Comparison of ENCODE assay signal across 10 cellular contexts in the genomic region with DNA sequence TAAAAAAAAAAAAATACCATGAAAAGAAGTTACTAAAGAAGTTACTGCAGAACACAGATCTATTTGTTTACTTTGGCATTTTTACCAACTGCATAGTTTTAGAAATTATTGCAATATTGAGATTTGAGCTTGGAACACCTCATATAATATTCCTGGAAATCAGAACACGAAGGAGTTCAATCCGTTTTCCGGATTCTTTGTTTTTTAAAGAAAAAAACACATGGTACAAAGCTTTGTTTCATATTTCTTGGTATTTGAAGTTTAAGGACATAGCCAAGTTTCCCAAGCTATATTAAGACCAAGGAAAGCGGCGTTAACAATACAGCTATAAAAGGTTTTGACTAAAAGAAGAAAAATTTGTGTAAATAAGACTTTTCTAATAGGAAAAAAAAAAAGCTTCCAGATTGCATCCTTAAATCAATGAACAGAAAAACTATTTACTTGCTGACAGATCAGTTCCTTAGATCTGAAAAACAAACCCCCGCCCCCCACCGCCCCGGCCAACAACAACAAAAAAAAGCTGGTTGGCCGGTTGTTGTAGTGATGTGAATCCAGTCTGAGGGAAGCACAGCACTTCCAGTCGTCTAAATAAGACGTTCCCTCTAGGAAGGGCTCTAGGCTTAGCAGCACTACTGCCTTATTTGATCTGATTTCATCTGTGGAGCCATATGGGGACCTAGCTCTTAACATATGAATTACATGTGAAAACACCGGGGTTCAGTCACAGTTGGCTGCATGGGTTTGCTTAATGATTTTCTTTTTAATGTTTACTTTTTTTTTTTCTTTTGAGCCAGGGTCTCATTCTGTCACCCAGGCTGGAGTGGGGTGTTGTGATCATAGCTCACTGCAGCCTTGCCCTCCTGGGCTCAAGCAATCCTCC. TPM values are rescaled to one million over a fixed set of nuclear protein-coding genes. Genes with fewer than 3 reads are reported as not detected.
DNase-seq lines count a peak whose midpoint lies in the region; ATAC-seq, FAIRE-seq and TF ChIP-seq lines count a peak whose summit lies in the region.
"Had no signal": no experiment of that assay in that cellular context is flagged by ENCODE, and none has a peak within 500 bp of the region (broad histone marks: within the 10 kb centered on the region; RNA-seq: fewer than 3 reads in every experiment).

No MANE protein-coding gene starts in this region.

- H3K4me1 Mint-ChIP-seq in chondrocyte (ENCODE audit: low read depth): peaks cover 33% of the 10 kb centered on the region
- H3K4me1 Mint-ChIP-seq in naive thymus-derived CD8-positive, alpha-beta T cell: peaks cover 0 to 13% (median 6%) of the 10 kb centered on the region in 4 donors
- H3K4me1 Mint-ChIP-seq in CD4-positive, alpha-beta memory T cell: peaks cover 0 to 9% (median 2%) of the 10 kb centered on the region in 4 donors

- H2AFZ ChIP-seq in HepG2 (ENCODE audit: low read length) (peak overlapping the region; percentile 42), smooth muscle cell (ENCODE audit: low read depth) (no peak overlapping the region)

- no peak for FAIRE-seq in HepG2 (lab: Jason Lieb, UNC)

- no peak; a peak in 1 of 4 replicates for TF ChIP-seq EP300 in HepG2 (IDR thresholded peaks at IDR 0.05; ENCODE audit: low read depth in 2 of 2, low read length in 2 of 2)
- no peak for TF ChIP-seq EP300 in HepG2 (CRISPR knock-in tag; IDR thresholded peaks at IDR 0.05; ENCODE audit: borderline replicate concordance)

- H3K4me2 ChIP-seq in HepG2 (ENCODE audit: low read depth, low read length) (peak overlapping the region; percentile 78), smooth muscle cell (peak overlapping the region; percentile 60)

- H3K9me3 ChIP-seq in HepG2 (ENCODE audit: low read length) (no peaks in the 10 kb centered on the region), smooth muscle cell (replicated peaks; ENCODE audit: low read depth) (no peaks in the 10 kb centered on the region)
- no peaks in the 10 kb centered on the region for H3K9me3 ChIP-seq in CD4-positive, alpha-beta memory T cell (ENCODE audit: control insufficient read depth in 1 of 2, low read length in 2 of 2)

- H4K20me1 ChIP-seq in HepG2 (ENCODE audit: insufficient read depth, low read length) (peaks cover 24% of the 10 kb centered on the region), smooth muscle cell (ENCODE audit: low read depth) (peaks cover 24% of the 10 kb centered on the region)

- peaks cover 38% of the 10 kb centered on the region for H3K79me2 ChIP-seq in HepG2 (ENCODE audit: insufficient read depth, low read length)
- H3K79me2 ChIP-seq in smooth muscle cell (ENCODE audit: low read depth): peaks cover 28% of the 10 kb centered on the region

- H3K27me3 Mint-ChIP-seq in chondrocyte (ENCODE audit: low read depth): no peaks in the 10 kb centered on the region
- H3K27me3 Mint-ChIP-seq in naive thymus-derived CD8-positive, alpha-beta T cell: peaks cover under 1 to 9% (median 3%) of the 10 kb centered on the region in 5 donors
- H3K27me3 Mint-ChIP-seq in CD4-positive, alpha-beta memory T cell: peaks cover 8 to 11% of the 10 kb centered on the region in 2 donors

- peaks cover 35% of the 10 kb centered on the region for H3F3A ChIP-seq in smooth muscle cell (ENCODE audit: low read depth)

- CTCF ChIA-PET in HepG2 (lab: Yijun Ruan, JAX; ENCODE audit: low intra/inter-chr PET ratio, low total read pairs): interaction anchor here (0.7 to 2.5 kb wide), 5 partner anchors 33 to 194 kb away, joined by 3 to 51 read pairs (median 7); no protein-coding TSS in a partner anchor
- CTCF ChIA-PET in CD4-positive, alpha-beta memory T cell (lab: Charles Lee; ENCODE audit: partially characterized antibody): interaction anchor here (0.7 to 2.7 kb wide), 14 partner anchors 9 to 519 kb away, joined by 3 to 63 read pairs (median 4); a partner anchor contains a TSS

- peaks cover 14% of the 10 kb centered on the region for H3K36me3 Mint-ChIP-seq in chondrocyte (ENCODE audit: low read depth)
- H3K36me3 Mint-ChIP-seq in naive thymus-derived CD8-positive, alpha-beta T cell: no peaks in the 10 kb centered on the region
- H3K36me3 Mint-ChIP-seq in CD4-positive, alpha-beta memory T cell: no peaks in the 10 kb centered on the region

- H3K27ac Mint-ChIP-seq in chondrocyte (ENCODE audit: unreplicated experiment): peak overlapping the region; percentile 94
- no peak overlapping the region for H3K27ac Mint-ChIP-seq in naive thymus-derived CD8-positive, alpha-beta T cell
- no peak overlapping the region for H3K27ac Mint-ChIP-seq in CD4-positive, alpha-beta memory T cell

- DNase-seq in H7 (peak; percentile 65), chondrocyte (ENCODE audit: low spot score) (no peak), HepG2 (ENCODE audit: low spot score) (no peak), smooth muscle cell (lab: John Stamatoyannopoulos, UW; ENCODE audit: unreplicated experiment) (no peak), mucosa of gallbladder (ENCODE audit: low spot score) (no peak), DMS153 (lab: John Stamatoyannopoulos, UW) (no peak)
- DNase-seq in naive thymus-derived CD8-positive, alpha-beta T cell: no peak
- DNase-seq in CD4-positive, alpha-beta memory T cell: no peak
- DNase-seq: MV-4-11 had no signal

- no peak for TF ChIP-seq POLR2A in HepG2 (IDR thresholded peaks at IDR 0.05; ENCODE audit: insufficient read depth in 1 of 2, low read depth in 2 of 2, low read length in 2 of 2)

- H3K27ac ChIP-seq in HepG2 (ENCODE audit: extremely low read length, insufficient read depth, low read length) (peak overlapping the region; percentile 52), smooth muscle cell (ENCODE audit: low read depth) (peak overlapping the region; percentile 45)
- no peak overlapping the region for H3K27ac ChIP-seq in CD4-positive, alpha-beta memory T cell (ENCODE audit: low read depth, low read length)
- H3K27ac ChIP-seq: epithelial cell of prostate had no signal

- in situ Hi-C loops in HepG2 (cut with HindIII; ENCODE audit: extremely low pct_ligation_motif_present, low pct_unique_long_range_greater_than_20kb): no loop called here

- BruUV-seq in HepG2 (replicated peaks; lab: Mats Ljungman, UMichigan): no TSS peak

- peaks cover 39% of the 10 kb centered on the region for H3K4me1 ChIP-seq in HepG2 (ENCODE audit: insufficient read depth, low read length)
- H3K4me1 ChIP-seq in smooth muscle cell (ENCODE audit: low read depth): peaks cover 26% of the 10 kb centered on the region
- peaks cover 11% of the 10 kb centered on the region for H3K4me1 ChIP-seq in CD4-positive, alpha-beta memory T cell (ENCODE audit: insufficient read depth, low read length)

- H3K4me3 ChIP-seq in H7 (ENCODE audit: insufficient read depth, low read depth, low read length) (no peak overlapping the region), HepG2 (replicated peaks in 1 of 3; ENCODE audit: insufficient read depth in 1 of 3, low read depth in 2 of 3, low read length in 3 of 3) (peak overlapping the region in 2 of 3 experiments; percentile 41; a peak in 3 of 6 replicates), smooth muscle cell (no peak overlapping the region)
- no peak overlapping the region for H3K4me3 ChIP-seq in CD4-positive, alpha-beta memory T cell (ENCODE audit: low read length in 2 of 2)

- ATAC-seq in HepG2: no peak
- ATAC-seq in naive thymus-derived CD8-positive, alpha-beta T cell: no peak

- intact Hi-C loops in HepG2 (cut with micrococcal nuclease; ENCODE audit: unreplicated experiment): loop anchor here (1.0 kb wide), 2 partner anchors 33 to 153 kb away; no protein-coding TSS in a partner anchor
- intact Hi-C loops in CD4-positive, alpha-beta memory T cell (cut with micrococcal nuclease): loop anchor here (10.0 kb wide), 1 partner anchor 120 kb away; no protein-coding TSS in a partner anchor

- H3K36me3 ChIP-seq in H7 (replicated peaks; ENCODE audit: control insufficient read depth, insufficient read depth, low read length): no peaks in the 10 kb centered on the region
- peaks cover 2 to 14% of the 10 kb centered on the region in 2 experiments; a peak in 4 of 5 replicates for H3K36me3 ChIP-seq in HepG2 (replicated peaks in 1 of 2; ENCODE audit: control insufficient read depth in 1 of 2, insufficient read depth in 2 of 2, low read length in 2 of 2)
- H3K36me3 ChIP-seq in smooth muscle cell (ENCODE audit: low read depth): no peaks in the 10 kb centered on the region
- H3K36me3 ChIP-seq in CD4-positive, alpha-beta memory T cell (ENCODE audit: insufficient read depth, low read length): no peaks in the 10 kb centered on the region

- no peak for TF ChIP-seq CTCF in chondrocyte (IDR thresholded peaks at IDR 0.05)
- TF ChIP-seq CTCF in HepG2 (CRISPR knock-in tag; IDR thresholded peaks at IDR 0.05): 0 out of 2 replicates have a peak, but pooled peaks have one; percentile 11
- no peak for TF ChIP-seq CTCF in smooth muscle cell (IDR thresholded peaks at IDR 0.05; ENCODE audit: borderline replicate concordance, insufficient read depth, poor library complexity, severe bottlenecking)

- POLR2A ChIA-PET in HepG2 (lab: Yijun Ruan, JAX): interaction anchor here (0.7 to 18.3 kb wide), 26 partner anchors 11 to 210 kb away, joined by 3 to 1537 read pairs (median 4); a partner anchor contains a TSS
- POLR2A ChIA-PET in naive thymus-derived CD8-positive, alpha-beta T cell (lab: Charles Lee): interaction anchor here (0.6 to 5.1 kb wide), 7 partner anchors 44 to 1890 kb away, joined by 3 to 65 read pairs (median 4); a partner anchor contains a TSS
- POLR2A ChIA-PET in CD4-positive, alpha-beta memory T cell (lab: Charles Lee; ENCODE audit: partially characterized antibody): interaction anchor here (1.8 kb wide), 1 partner anchor 206 kb away, joined by 8 read pairs; a partner anchor contains a TSS

- WGBS in HepG2 (ENCODE audit: low lambda C conversion rate): 29% methylated on average over 12 of the region's 12 CpGs
- WGBS in smooth muscle cell (ENCODE audit: low lambda C conversion rate): 37% methylated on average over 12 of the region's 12 CpGs

- TF ChIP-seq RAD21 in HepG2 (CRISPR knock-in tag; IDR thresholded peaks at IDR 0.05): no peak

- H3K27me3 ChIP-seq in H7 (ENCODE audit: control insufficient read depth, insufficient read depth, low read length) (peaks cover 18% of the 10 kb centered on the region; the same call in 1 of the 2 replicates), HepG2 (ENCODE audit: control insufficient read depth in 1 of 2, insufficient read depth in 2 of 2, low read length in 2 of 2) (no peaks in the 10 kb centered on the region; a peak in 1 of 5 replicates), smooth muscle cell (ENCODE audit: low read depth) (no peaks in the 10 kb centered on the region)
- peaks cover 10% of the 10 kb centered on the region for H3K27me3 ChIP-seq in CD4-positive, alpha-beta memory T cell (ENCODE audit: insufficient read depth, low read length)

- H3K9me3 Mint-ChIP-seq in chondrocyte (ENCODE audit: low read depth): no peaks in the 10 kb centered on the region
- no peaks in the 10 kb centered on the region for H3K9me3 Mint-ChIP-seq in naive thymus-derived CD8-positive, alpha-beta T cell
- H3K9me3 Mint-ChIP-seq in CD4-positive, alpha-beta memory T cell: no peaks in the 10 kb centered on the region

- peak overlapping the region; percentile 16 for H3K4me3 Mint-ChIP-seq in chondrocyte (ENCODE audit: unreplicated experiment)
- H3K4me3 Mint-ChIP-seq in naive thymus-derived CD8-positive, alpha-beta T cell: no peak overlapping the region
- no peak overlapping the region for H3K4me3 Mint-ChIP-seq in CD4-positive, alpha-beta memory T cell

- H3K9ac ChIP-seq in HepG2 (ENCODE audit: insufficient read depth, low read depth, low read length): peak overlapping the region; percentile 51
- H3K9ac ChIP-seq in smooth muscle cell (ENCODE audit: low read depth): peak overlapping the region; percentile 7

RNA-seq across cellular contexts. Expression of a gene that starts 2.5 kb away (rescaled TPM):
- total RNA-seq in H7 (2014; rRNA removed; shearing (Covaris generic)): 97.0 and 123 TPM in 2 replicates
- total RNA-seq in chondrocyte (191 to 254 TPM (median 195 TPM) in 3 replicates), HepG2 (2016; rRNA removed; fragmentation: Illumina TruSeq; extraction: Trizol) (192 and 268 TPM in 2 replicates), smooth muscle cell (218 and 231 TPM in 2 replicates), mucosa of gallbladder (445 TPM)
- 40.2 and 44.0 TPM in 2 replicates for total RNA-seq in HepG2 (2016; cell fraction: cytosol; rRNA removed; fragmentation: Illumina TruSeq; extraction: Trizol; ENCODE audit: low read depth)
- total RNA-seq in HepG2 (2016; cell fraction: insoluble cytoplasmic fraction; rRNA removed; fragmentation: Illumina TruSeq; extraction: Trizol): 176 and 281 TPM in 2 replicates
- total RNA-seq in HepG2 (2016; cell fraction: membrane; rRNA removed; fragmentation: Illumina TruSeq; extraction: Trizol): 165 and 177 TPM in 2 replicates
- 193 and 207 TPM in 2 replicates for total RNA-seq in HepG2 (2016; cell fraction: nucleus; rRNA removed; fragmentation: Illumina TruSeq; extraction: Trizol)
- polyA plus RNA-seq in HepG2 (2011; rRNA removed) (192 and 237 TPM in 2 replicates), smooth muscle cell (75.9 and 78.1 TPM in 2 replicates)
- polyA plus RNA-seq in HepG2 (2011; cell fraction: cytosol; rRNA removed): 193 and 210 TPM in 2 replicates
- polyA plus RNA-seq in HepG2 (2011; cell fraction: nucleus; rRNA removed): 241 and 269 TPM in 2 replicates
- polyA plus RNA-seq in HepG2 (2012): 158 and 213 TPM in 2 replicates
- polyA plus RNA-seq in HepG2 (2016; cell fraction: cytosol; fragmentation: Illumina TruSeq; extraction: Trizol; ENCODE audit: low read depth): 33.6 and 36.3 TPM in 2 replicates
- 232 and 273 TPM in 2 replicates for polyA plus RNA-seq in HepG2 (2016; cell fraction: insoluble cytoplasmic fraction; fragmentation: Illumina TruSeq; extraction: Trizol; ENCODE audit: low read depth)
- polyA plus RNA-seq in HepG2 (2016; cell fraction: membrane; fragmentation: Illumina TruSeq; extraction: Trizol; ENCODE audit: low read depth): 112 and 122 TPM in 2 replicates
- polyA plus RNA-seq in HepG2 (2016; cell fraction: nucleus; fragmentation: Illumina TruSeq; extraction: Trizol; ENCODE audit: insufficient read depth, low read depth): 333 and 350 TPM in 2 replicates
- polyA minus RNA-seq in HepG2 (2011; rRNA and poly(A)+ RNA removed; ENCODE audit: low replicate concordance): 88.5 and 225 TPM in 2 replicates
- 132 and 167 TPM in 2 replicates for polyA minus RNA-seq in HepG2 (2011; cell fraction: cytosol; rRNA and poly(A)+ RNA removed)
- polyA minus RNA-seq in HepG2 (2011; cell fraction: nucleus; rRNA and poly(A)+ RNA removed): 162 and 170 TPM in 2 replicates
- total RNA-seq in naive thymus-derived CD8-positive, alpha-beta T cell: 10 to 100 TPM; 21.0 to 21.5 TPM
- 1 to 10 TPM; 1.3 to 2.0 (median 1.6) TPM for polyA plus RNA-seq in naive thymus-derived CD8-positive, alpha-beta T cell
- total RNA-seq in CD4-positive, alpha-beta memory T cell: 1 to 10 TPM; 7.9 to 8.9 TPM
- under 1 TPM; 0.68 to 0.94 TPM for polyA plus RNA-seq in CD4-positive, alpha-beta memory T cell

Comparison
In these comparisons a context has a peak if more than half of its experiments do, and no peak if none do; other contexts are left out.
1. H3K4me3 ChIP-seq: peak in HepG2 (2 of 3); none in H7 (single experiment), smooth muscle cell (single experiment) and CD4-positive, alpha-beta memory T cell (0 of 2).